ENCODE assay signal across 8 cellular contexts in the genomic region with DNA sequence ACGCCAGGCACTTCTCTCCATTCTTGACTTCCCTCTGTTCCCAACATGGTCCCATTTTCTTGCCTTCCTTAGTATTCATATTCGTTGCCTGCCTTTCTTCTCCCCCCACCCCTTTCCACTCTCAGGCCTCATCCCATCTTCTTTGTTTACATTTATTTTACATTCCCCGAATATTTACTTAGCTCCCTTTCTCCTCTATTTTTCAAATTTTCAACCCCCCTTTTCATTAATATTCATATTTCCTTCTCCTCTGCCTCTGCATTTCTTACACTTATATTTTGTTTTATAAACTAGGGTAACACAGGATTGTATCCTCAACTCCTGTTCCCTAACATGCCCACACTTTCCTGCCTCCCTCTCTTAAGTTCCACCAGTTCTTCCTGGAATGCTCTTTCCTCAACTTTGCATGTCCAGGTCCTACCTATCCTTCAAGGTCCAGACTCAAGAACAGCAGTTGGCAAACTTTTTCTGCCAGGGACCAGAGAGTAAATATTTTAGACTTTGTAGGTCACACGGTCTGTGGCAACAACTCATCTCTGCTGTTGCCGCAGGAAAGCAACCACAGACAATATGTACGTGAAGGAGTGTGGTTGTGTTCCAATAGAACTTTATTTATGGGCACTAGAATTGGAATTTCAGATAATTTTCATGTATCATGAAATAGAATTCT. TPM values are rescaled to one million over a fixed set of nuclear protein-coding genes. Genes with fewer than 3 reads are reported as not detected.
DNase-seq lines count a peak whose midpoint lies in the region; ATAC-seq and TF ChIP-seq lines count a peak whose summit lies in the region.

No MANE protein-coding gene starts in this region.

- H3K9ac ChIP-seq in HUES6 (ENCODE audit: low read length), result peak overlapping the region; percentile 77
- peak overlapping the region; percentile 35 for H3K9ac ChIP-seq in mammary epithelial cell (ENCODE audit: insufficient read depth, low read length)

- H3K4me3 ChIP-seq in AG04450 (ENCODE audit: low read depth, low read length), result peak overlapping the region; percentile 69
- peak overlapping the region; percentile 77 for H3K4me3 ChIP-seq in HUES6 (ENCODE audit: low read depth, low read length)
- peak overlapping the region; percentile 45 to 82 (median 54) for H3K4me3 ChIP-seq in mammary epithelial cell (replicated peaks in 1 of 3; ENCODE audit: insufficient read depth in 1 of 3, low read depth in 2 of 3, low read length in 3 of 3)
- peak overlapping the region; percentile 57 to 80 for H3K4me3 ChIP-seq in muscle layer of duodenum (ENCODE audit: low read depth in 1 of 2, low read length in 2 of 2)

- DNase-seq in AG04450 (ENCODE audit: low read depth, low spot score) (no peak), mammary epithelial cell (no peak), COR-L47 (lab: John Stamatoyannopoulos, UW) (no peak), activated gamma-delta T cell (lab: John Stamatoyannopoulos, UW) (no peak), SKM-1 (lab: John Stamatoyannopoulos, UW; ENCODE audit: unreplicated experiment) (no peak)

- intact Hi-C loops in mammary epithelial cell (cut with micrococcal nuclease), result no loop called here

- H3K36me3 ChIP-seq in HUES6 (ENCODE audit: control insufficient read depth, insufficient read depth, low read length) (no peaks in the 10 kb centered on the region), mammary epithelial cell (ENCODE audit: insufficient read depth, low read length) (peaks cover 13% of the 10 kb centered on the region), muscle layer of duodenum (ENCODE audit: control insufficient read depth in 1 of 2, insufficient read depth in 2 of 2, low read length in 2 of 2) (peaks cover 0 to 13% of the 10 kb centered on the region in 2 donors)

- 45% methylated on average over 6 of the region's 6 CpGs for WGBS in mammary epithelial cell (ENCODE audit: low coverage, missing lambda C conversion rate)

- H3K27me3 ChIP-seq in AG04450 (ENCODE audit: control insufficient read depth, insufficient read depth, low read length), result no peaks in the 10 kb centered on the region
- peaks cover 94% of the 10 kb centered on the region for H3K27me3 ChIP-seq in HUES6 (ENCODE audit: control insufficient read depth, insufficient read depth, low read length)
- no peaks in the 10 kb centered on the region for H3K27me3 ChIP-seq in mammary epithelial cell (ENCODE audit: insufficient read depth, low read length)
- no peaks in the 10 kb centered on the region for H3K27me3 ChIP-seq in muscle layer of duodenum (ENCODE audit: low read depth, low read length)

- in situ Hi-C loops in mammary epithelial cell (cut with MboI; ENCODE audit: low sequenced_read_pairs in 2 of 2), result loop anchor here in 1 of 2 donors (25.0 kb wide), 2 partner anchors 112 to 138 kb away; a partner anchor contains a TSS

- POLR2A ChIA-PET in AG04450 (lab: Yijun Ruan, JAX), result interaction anchor here (0.6 to 2.2 kb wide), 7 partner anchors 12 to 169 kb away, joined by 3 to 9 read pairs (median 4); a partner anchor contains a TSS

- dilution Hi-C loops in mammary epithelial cell (cut with HindIII; ENCODE audit: low sequenced_read_pairs), result no loop called here

- H3K9me3 ChIP-seq in AG04450 (ENCODE audit: control insufficient read depth, insufficient read depth, low read length) (no peaks in the 10 kb centered on the region; the same call in 1 of the 2 replicates), HUES6 (ENCODE audit: control insufficient read depth, insufficient read depth, low read depth, low read length) (no peaks in the 10 kb centered on the region), mammary epithelial cell (replicated peaks; ENCODE audit: insufficient read depth, low read length) (no peaks in the 10 kb centered on the region), muscle layer of duodenum (ENCODE audit: control insufficient read depth in 1 of 2, low read length in 2 of 2) (no peaks in the 10 kb centered on the region)

- ATAC-seq in HG03175 (IDR thresholded peaks at IDR 0.05; ENCODE audit: unreplicated experiment), result no peak

- H4K20me1 ChIP-seq in mammary epithelial cell (ENCODE audit: insufficient read depth, low read length), result no peaks in the 10 kb centered on the region

- CTCF ChIA-PET in AG04450 (lab: Charles Lee), result interaction anchor here (1.0 to 2.6 kb wide), 6 partner anchors 11 to 120 kb away, joined by 3 to 10 read pairs (median 3); no protein-coding TSS in a partner anchor
- CTCF ChIA-PET in mammary epithelial cell (lab: Charles Lee; ENCODE audit: low non-redundant PET), result interaction anchor here (0.6 kb wide), 1 partner anchor 27 kb away, joined by 4 read pairs; no protein-coding TSS in a partner anchor

- peak overlapping the region; percentile 92 for H3K4me2 ChIP-seq in mammary epithelial cell (ENCODE audit: insufficient read depth, low read depth, low read length)

- BruUV-seq in mammary epithelial cell (replicated peaks; lab: Mats Ljungman, UMichigan), result no TSS peak

- peaks cover 48% of the 10 kb centered on the region for H3K79me2 ChIP-seq in mammary epithelial cell (ENCODE audit: insufficient read depth, low read length)

- no peak overlapping the region for H3K27ac ChIP-seq in AG04450 (ENCODE audit: low read depth, low read length)
- H3K27ac ChIP-seq in HUES6 (ENCODE audit: low read depth, low read length), result no peak overlapping the region
- peak overlapping the region; percentile 41 for H3K27ac ChIP-seq in mammary epithelial cell (ENCODE audit: insufficient read depth, low read depth, low read length)
- peak overlapping the region; percentile 76 for H3K27ac ChIP-seq in muscle layer of duodenum (ENCODE audit: low read length)

- H2AFZ ChIP-seq in mammary epithelial cell (ENCODE audit: low read depth, low read length), result peak overlapping the region; percentile 93

- H3K4me1 ChIP-seq in HUES6 (ENCODE audit: control insufficient read depth, insufficient read depth, low read length) (peaks cover 33% of the 10 kb centered on the region), mammary epithelial cell (ENCODE audit: insufficient read depth, low read length) (peaks cover 30% of the 10 kb centered on the region), muscle layer of duodenum (ENCODE audit: control insufficient read depth in 1 of 2, insufficient read depth in 2 of 2, low read length in 2 of 2) (peaks cover 13 to 30% of the 10 kb centered on the region in 2 donors)

- no peak for TF ChIP-seq CTCF in AG04450 (IDR thresholded peaks at IDR 0.05; ENCODE audit: low read depth, low read length)
- TF ChIP-seq CTCF in mammary epithelial cell (conservative IDR thresholded peaks at IDR 0.05 in 1 of 2, IDR thresholded peaks at IDR 0.05 in 1 of 2; ENCODE audit: extremely low read depth in 1 of 2, insufficient read depth in 1 of 2, low read depth in 1 of 2, low read length in 2 of 2), result no peak

RNA-seq across cellular contexts. Expression of a gene that starts 29.8 kb away (rescaled TPM):
- polyA plus RNA-seq in AG04450 (2011; rRNA removed) (not detected in 2 replicates), mammary epithelial cell (not detected)
- polyA minus RNA-seq in AG04450 (2011; rRNA and poly(A)+ RNA removed), result not detected in 2 replicates
- not detected for total RNA-seq in mammary epithelial cell
- polyA minus RNA-seq in mammary epithelial cell, result not detected

Comparison
In these comparisons a context has a peak if more than half of its experiments do, and no peak if none do; other contexts are left out.
1. H3K27ac ChIP-seq: peak in mammary epithelial cell (single experiment) and muscle layer of duodenum (single experiment); none in AG04450 (single experiment) and HUES6 (single experiment).
2. Peak in every context shown above with its lines, with median percentiles within 50 percentile points of each other: H3K4me3 ChIP-seq.